14 cellular contexts compared by ENCODE assay signal in genomic region chr14:68666206-68666730, GRCh38.
DNase-seq lines count a peak whose midpoint lies in the region; TF ChIP-seq lines count a peak whose summit lies in the region.
"Had no signal": no experiment of that assay in that cellular context is flagged by ENCODE, and none has a peak within 500 bp of the region (broad histone marks: within the 10 kb centered on the region; RNA-seq: fewer than 3 reads in every experiment).

No MANE protein-coding gene starts in this region.

- 62 to 73% (median 71%) methylated on average over 2 of the region's 2 CpGs for WGBS in adrenal gland, 4 donors

- H3K27me3 ChIP-seq in adrenal gland: no peaks in the 10 kb centered on the region
- H3K27me3 ChIP-seq in skeletal muscle tissue (ENCODE audit: control insufficient read depth in 3 of 3, insufficient read depth in 3 of 3, low read length in 3 of 3): no peaks in the 10 kb centered on the region
- H3K27me3 ChIP-seq: foreskin keratinocyte had no signal

- H3K9ac ChIP-seq in skeletal muscle tissue (ENCODE audit: low read depth in 1 of 3, low read length in 3 of 3): no peak overlapping the region

- H3K9me3 Mint-ChIP-seq in activated naive CD4-positive, alpha-beta T cell treated with anti-CD3 and anti-CD28 coated beads, Interleukin-2, amount 10 ng/mL, durations not matched to agents 7 days and 5 days: no peaks in the 10 kb centered on the region
- H3K9me3 Mint-ChIP-seq in activated naive CD4-positive, alpha-beta T cell treated with anti-CD3 and anti-CD28 coated beads for 36 hours: no peaks in the 10 kb centered on the region
- H3K9me3 Mint-ChIP-seq in T-helper 2 cell treated with Interferon-gamma antibody and Interleukin-4, amounts not matched to agents 5 μg/mL and 100 μg/mL, for 36 hours: peaks cover 4% of the 10 kb centered on the region
- H3K9me3 Mint-ChIP-seq: activated B cell treated with CpG ODN at 0.5 μM for 24 hours; activated T-cell treated with anti-CD3 and anti-CD28 coated beads, Interleukin-2, amount 50 U/mL, for 4 hours had no signal

- no peaks in the 10 kb centered on the region for H3K9me3 ChIP-seq in adrenal gland (replicated peaks in 1 of 3)
- H3K9me3 ChIP-seq in skeletal muscle tissue (ENCODE audit: control insufficient read depth in 3 of 3, low read length in 3 of 3): no peaks in the 10 kb centered on the region

- H3K27ac ChIP-seq in adrenal gland (peak overlapping the region in 3 of 5 donors; percentile 6 to 53 (median 41)), skeletal muscle tissue (ENCODE audit: low read depth, low read length) (peak overlapping the region; percentile 62)
- H3K27ac ChIP-seq: foreskin keratinocyte had no signal

- no peak overlapping the region for H3K4me3 Mint-ChIP-seq in activated naive CD4-positive, alpha-beta T cell treated with anti-CD3 and anti-CD28 coated beads, Interleukin-2, amount 10 ng/mL, durations not matched to agents 7 days and 5 days
- H3K4me3 Mint-ChIP-seq in activated naive CD4-positive, alpha-beta T cell treated with anti-CD3 and anti-CD28 coated beads for 36 hours: no peak overlapping the region
- no peak overlapping the region for H3K4me3 Mint-ChIP-seq in T-helper 2 cell treated with Interferon-gamma antibody and Interleukin-4, amounts not matched to agents 5 μg/mL and 100 μg/mL, for 36 hours
- H3K4me3 Mint-ChIP-seq: activated B cell treated with CpG ODN at 0.5 μM for 24 hours; activated T-cell treated with anti-CD3 and anti-CD28 coated beads, Interleukin-2, amount 50 U/mL, for 4 hours; CD14-positive monocyte had no signal

- no peak overlapping the region for H3K27ac Mint-ChIP-seq in activated naive CD4-positive, alpha-beta T cell treated with anti-CD3 and anti-CD28 coated beads, Interleukin-2, amount 10 ng/mL, durations not matched to agents 7 days and 5 days
- no peak overlapping the region for H3K27ac Mint-ChIP-seq in activated naive CD4-positive, alpha-beta T cell treated with anti-CD3 and anti-CD28 coated beads for 36 hours
- no peak overlapping the region for H3K27ac Mint-ChIP-seq in T-helper 2 cell treated with Interferon-gamma antibody and Interleukin-4, amounts not matched to agents 5 μg/mL and 100 μg/mL, for 36 hours
- H3K27ac Mint-ChIP-seq: activated B cell treated with CpG ODN at 0.5 μM for 24 hours had no signal

- H3K4me1 ChIP-seq in adrenal gland (replicated peaks in 1 of 2) (peaks cover 0 to 53% of the 10 kb centered on the region in 2 donors), skeletal muscle tissue (ENCODE audit: control insufficient read depth in 3 of 3, insufficient read depth in 3 of 3, low read length in 3 of 3) (peaks cover 52 to 63% (median 56%) of the 10 kb centered on the region in 3 donors)
- H3K4me1 ChIP-seq: foreskin keratinocyte had no signal

- H3K4me3 ChIP-seq in adrenal gland (no peak overlapping the region), skeletal muscle tissue (ENCODE audit: low read length in 3 of 3) (no peak overlapping the region)

- H3K36me3 Mint-ChIP-seq in activated naive CD4-positive, alpha-beta T cell treated with anti-CD3 and anti-CD28 coated beads, Interleukin-2, amount 10 ng/mL, durations not matched to agents 7 days and 5 days: no peaks in the 10 kb centered on the region
- no peaks in the 10 kb centered on the region for H3K36me3 Mint-ChIP-seq in activated naive CD4-positive, alpha-beta T cell treated with anti-CD3 and anti-CD28 coated beads for 36 hours (ENCODE audit: low read depth)
- H3K36me3 Mint-ChIP-seq in T-helper 2 cell treated with Interferon-gamma antibody and Interleukin-4, amounts not matched to agents 5 μg/mL and 100 μg/mL, for 36 hours (ENCODE audit: low read depth): no peaks in the 10 kb centered on the region

- no peak for TF ChIP-seq POLR2A in adrenal gland (IDR thresholded peaks at IDR 0.05)

- peaks cover 19% of the 10 kb centered on the region for H3K4me1 Mint-ChIP-seq in activated naive CD4-positive, alpha-beta T cell treated with anti-CD3 and anti-CD28 coated beads, Interleukin-2, amount 10 ng/mL, durations not matched to agents 7 days and 5 days
- peaks cover 30% of the 10 kb centered on the region for H3K4me1 Mint-ChIP-seq in activated naive CD4-positive, alpha-beta T cell treated with anti-CD3 and anti-CD28 coated beads for 36 hours (ENCODE audit: low read depth)
- peaks cover 30% of the 10 kb centered on the region for H3K4me1 Mint-ChIP-seq in T-helper 2 cell treated with Interferon-gamma antibody and Interleukin-4, amounts not matched to agents 5 μg/mL and 100 μg/mL, for 36 hours (ENCODE audit: low read depth)

- no peaks in the 10 kb centered on the region for H3K36me3 ChIP-seq in adrenal gland (replicated peaks in 1 of 2)
- no peaks in the 10 kb centered on the region for H3K36me3 ChIP-seq in skeletal muscle tissue (ENCODE audit: control insufficient read depth in 3 of 3, insufficient read depth in 3 of 3, low read length in 3 of 3)

- CTCF ChIA-PET in activated naive CD4-positive, alpha-beta T cell treated with anti-CD3 and anti-CD28 coated beads, Interleukin-2, amount 10 ng/mL, durations not matched to agents 7 days and 5 days (lab: Charles Lee): interaction anchor here (0.6 kb wide), 1 partner anchor 380 kb away, joined by 3 read pairs; no protein-coding TSS in a partner anchor
- CTCF ChIA-PET in activated naive CD4-positive, alpha-beta T cell treated with anti-CD3 and anti-CD28 coated beads for 36 hours (lab: Charles Lee): interaction anchor here (0.8 kb wide), 1 partner anchor 12 kb away, joined by 3 read pairs; no protein-coding TSS in a partner anchor

- TF ChIP-seq CTCF in adrenal gland (IDR thresholded peaks at IDR 0.05): no peak

- intact Hi-C loops in adrenal gland (cut with DNase I): no loop called here
- intact Hi-C loops in activated naive CD4-positive, alpha-beta T cell treated with anti-CD3 and anti-CD28 coated beads for 36 hours (cut with micrococcal nuclease): no loop called here

- DNase-seq in EH (ENCODE audit: low read depth) (peak; percentile 50), adrenal gland (peak in 1 of 7 donors; percentile 2), islet precursor cell (peak; percentile 21)
- DNase-seq in activated naive CD4-positive, alpha-beta T cell treated with anti-CD3 and anti-CD28 coated beads, Interleukin-2, amount 10 ng/mL, durations not matched to agents 7 days and 5 days: no peak
- no peak for DNase-seq in activated naive CD4-positive, alpha-beta T cell treated with anti-CD3 and anti-CD28 coated beads for 36 hours
- no peak for DNase-seq in T-helper 2 cell treated with Interferon-gamma antibody and Interleukin-4, amounts not matched to agents 5 μg/mL and 100 μg/mL, for 36 hours (ENCODE audit: low spot score)
- DNase-seq in activated CD4-positive, CD25-positive, alpha-beta regulatory T cell (lab: John Stamatoyannopoulos, UW): no peak
- DNase-seq: activated B cell treated with CpG ODN at 0.5 μM for 24 hours; activated T-cell treated with anti-CD3 and anti-CD28 coated beads, Interleukin-2, amount 50 U/mL, for 4 hours; foreskin keratinocyte; NCI-H1048; NCI-H510A had no signal

- peaks cover 5% of the 10 kb centered on the region for H3K27me3 Mint-ChIP-seq in activated naive CD4-positive, alpha-beta T cell treated with anti-CD3 and anti-CD28 coated beads, Interleukin-2, amount 10 ng/mL, durations not matched to agents 7 days and 5 days
- no peaks in the 10 kb centered on the region for H3K27me3 Mint-ChIP-seq in activated naive CD4-positive, alpha-beta T cell treated with anti-CD3 and anti-CD28 coated beads for 36 hours (ENCODE audit: low read depth)
- no peaks in the 10 kb centered on the region for H3K27me3 Mint-ChIP-seq in T-helper 2 cell treated with Interferon-gamma antibody and Interleukin-4, amounts not matched to agents 5 μg/mL and 100 μg/mL, for 36 hours (ENCODE audit: low read depth)
- H3K27me3 Mint-ChIP-seq: activated B cell treated with CpG ODN at 0.5 μM for 24 hours had no signal

Comparison
In these comparisons a context has a peak if more than half of its experiments do, and no peak if none do; other contexts are left out.
1. DNase-seq: peak in EH (single experiment) and islet precursor cell (single experiment); none in activated naive CD4-positive, alpha-beta T cell treated with anti-CD3 and anti-CD28 coated beads, Interleukin-2, amount 10 ng/mL, durations not matched to agents 7 days and 5 days (single experiment), activated naive CD4-positive, alpha-beta T cell treated with anti-CD3 and anti-CD28 coated beads for 36 hours (single experiment), T-helper 2 cell treated with Interferon-gamma antibody and Interleukin-4, amounts not matched to agents 5 μg/mL and 100 μg/mL, for 36 hours (single experiment) and activated CD4-positive, CD25-positive, alpha-beta regulatory T cell (0 of 4).